9 cellular contexts compared by ENCODE assay signal in genomic region chr3:112391648-112392047, GRCh38. TPM values are rescaled to one million over a fixed set of nuclear protein-coding genes. Genes with fewer than 3 reads are reported as not detected.
DNase-seq lines count a peak whose midpoint lies in the region; ATAC-seq, FAIRE-seq and TF ChIP-seq lines count a peak whose summit lies in the region.
"Had no signal": no experiment of that assay in that cellular context is flagged by ENCODE, and none has a peak within 500 bp of the region (broad histone marks: within the 10 kb centered on the region; RNA-seq: fewer than 3 reads in every experiment).

No MANE protein-coding gene starts in this region.

- no peak overlapping the region for H2AFZ ChIP-seq in H1 (ENCODE audit: low read length)
- peak overlapping the region; percentile 77 for H2AFZ ChIP-seq in neuronal stem cell (ENCODE audit: low read length)

- H4K5ac ChIP-seq in H1 (ENCODE audit: insufficient read length, low read depth, low read length), result peak overlapping the region; percentile 3

- no peak for TF ChIP-seq CTCF in H1 (IDR thresholded peaks at IDR 0.05; ENCODE audit: control extremely low read depth in 1 of 3, insufficient read depth in 1 of 3, low read depth in 1 of 3, low read length in 3 of 3)

- H2BK20ac ChIP-seq in H1 (ENCODE audit: low read length), result peak overlapping the region; percentile 73

- H3K27me3 ChIP-seq in H1 (replicated peaks in 1 of 4; ENCODE audit: control insufficient read depth in 3 of 4, extremely low read depth in 1 of 4, insufficient read depth in 3 of 4, low read length in 3 of 4) (no peaks in the 10 kb centered on the region), neuronal stem cell (ENCODE audit: control insufficient read depth in 3 of 3, insufficient read depth in 3 of 3, low read depth in 1 of 3, low read length in 3 of 3) (no peaks in the 10 kb centered on the region)

- intact Hi-C loops in posterior vena cava (cut with DNase I), result no loop called here

- H3K9ac ChIP-seq in H1 (replicated peaks in 1 of 4; ENCODE audit: extremely low read depth in 1 of 4, low read depth in 3 of 4, low read length in 3 of 4) (no peak overlapping the region), neuronal stem cell (ENCODE audit: low read depth, low read length, poor library complexity) (no peak overlapping the region)

- no peaks in the 10 kb centered on the region for H3K79me2 ChIP-seq in H1 (ENCODE audit: control insufficient read depth in 1 of 2, insufficient read depth in 2 of 2, low read length in 2 of 2)

- H3K36me3 ChIP-seq in H1 (ENCODE audit: control insufficient read depth in 2 of 4, insufficient read depth in 4 of 4, low read length in 3 of 4) (peaks cover 0 to 3% (median 0%) of the 10 kb centered on the region in 4 experiments; a peak in 2 of 8 replicates), neuronal stem cell (replicated peaks in 1 of 2; ENCODE audit: control insufficient read depth in 2 of 2, insufficient read depth in 2 of 2, low read length in 2 of 2) (no peaks in the 10 kb centered on the region)

- H3K4me3 Mint-ChIP-seq in IgD-negative memory B cell, result peak overlapping the region in 1 of 4 donors; percentile 20

- H3K4me3 ChIP-seq in H1 (ENCODE audit: extremely low read depth in 1 of 4, insufficient read depth in 2 of 4, low read depth in 3 of 4, low read length in 4 of 4) (no peak overlapping the region; a peak in 1 of 8 replicates), neuronal stem cell (ENCODE audit: low read length in 2 of 2) (no peak overlapping the region)

- no peaks in the 10 kb centered on the region for H3K23me2 ChIP-seq in H1 (ENCODE audit: low read depth, low read length)

- H2AK5ac ChIP-seq in H1 (ENCODE audit: low read depth, low read length) (no peak overlapping the region), neuronal stem cell (ENCODE audit: low read depth, low read length) (no peak overlapping the region)

- H3K4me2 ChIP-seq in H1 (ENCODE audit: insufficient read depth in 1 of 2, low read depth in 2 of 2, low read length in 2 of 2) (peak overlapping the region; percentile 14 to 54; a peak in 3 of 4 replicates), neuronal stem cell (ENCODE audit: insufficient read depth, low read length, poor library complexity, severe bottlenecking) (no peak overlapping the region)

- no peak for ATAC-seq in HG03045 (IDR thresholded peaks at IDR 0.05; ENCODE audit: unreplicated experiment)

- 0 out of 2 replicates have a peak overlapping the region, but pooled peaks have one; percentile 13 for H2BK12ac ChIP-seq in H1 (ENCODE audit: low read depth, low read length)
- H2BK12ac ChIP-seq in neuronal stem cell (ENCODE audit: low read length), result no peak overlapping the region

- no peak overlapping the region for H3K56ac ChIP-seq in H1 (replicated peaks; ENCODE audit: insufficient read length, low read depth, low read length)

- DNase-seq in CD1c-positive myeloid dendritic cell (ENCODE audit: extremely low spot score) (peak; percentile 42), H1 (ENCODE audit: low read depth in 1 of 2, low spot score in 2 of 2) (no peak), neuronal stem cell (ENCODE audit: low spot score) (no peak), GM19238 (ENCODE audit: insufficient read length, low spot score) (no peak), posterior vena cava (ENCODE audit: low spot score) (no peak), SKM-1 (lab: John Stamatoyannopoulos, UW; ENCODE audit: unreplicated experiment) (no peak)
- DNase-seq: DMS79 treated with DMSO at 0.1 percent for 48 hours had no signal

- no peak overlapping the region for H3K23ac ChIP-seq in H1 (ENCODE audit: insufficient read length)
- no peak overlapping the region for H3K23ac ChIP-seq in neuronal stem cell (ENCODE audit: low read depth, low read length, poor library complexity)

- H2BK120ac ChIP-seq in H1 (replicated peaks; ENCODE audit: low read depth, low read length) (peak overlapping the region; percentile 60), neuronal stem cell (ENCODE audit: low read depth, low read length) (no peak overlapping the region)

- H2BK5ac ChIP-seq in H1 (ENCODE audit: low read depth, low read length), result peak overlapping the region; percentile 60
- H2BK5ac ChIP-seq in neuronal stem cell (ENCODE audit: low read length), result no peak overlapping the region

- H3K18ac ChIP-seq in H1 (ENCODE audit: extremely low read depth, low read length), result peak overlapping the region; percentile 10
- peak overlapping the region; percentile 63 for H3K18ac ChIP-seq in neuronal stem cell (ENCODE audit: low read length)

- CTCF ChIA-PET in H1 (lab: Charles Lee; ENCODE audit: partially characterized antibody), result interaction anchor here (1.1 to 1.4 kb wide), 4 partner anchors 10 to 98 kb away, joined by 3 to 5 read pairs (median 3); partner anchors contain the start of gene SLC9C1

- no peak overlapping the region for H2BK15ac ChIP-seq in H1 (ENCODE audit: low read length)
- H2BK15ac ChIP-seq in neuronal stem cell (ENCODE audit: low read length), result no peak overlapping the region

- no peak for TF ChIP-seq EP300 in H1 (IDR thresholded peaks at IDR 0.05; ENCODE audit: borderline replicate concordance in 1 of 2, low read depth in 2 of 2, low read length in 2 of 2)

- H3K9me3 ChIP-seq in H1 (ENCODE audit: insufficient read depth in 2 of 2, low read depth in 1 of 2, low read length in 1 of 2) (peaks cover 6 to 11% of the 10 kb centered on the region in 2 experiments; a peak in 3 of 4 replicates), neuronal stem cell (replicated peaks in 1 of 2; ENCODE audit: control insufficient read depth in 2 of 2, insufficient read depth in 1 of 2, low read depth in 1 of 2, low read length in 2 of 2) (peaks cover 2 to 11% of the 10 kb centered on the region in 2 donors)

- POLR2A ChIA-PET in H1 (lab: Charles Lee; ENCODE audit: partially characterized antibody), result interaction anchor here (0.9 to 2.9 kb wide), 6 partner anchors 9 to 58 kb away, joined by 3 to 17 read pairs (median 6); partner anchors contain the start of gene CD200

- H3K27ac ChIP-seq in H1 (ENCODE audit: low read depth, low read length), result peak overlapping the region; percentile 63; the same call in 1 of the 2 replicates
- H3K27ac ChIP-seq in neuronal stem cell (replicated peaks; ENCODE audit: low read length), result peak overlapping the region; percentile 25

- H3K4me1 Mint-ChIP-seq in IgD-negative memory B cell, result peaks cover 12 to 25% (median 20%) of the 10 kb centered on the region in 3 donors

- WGBS in H1 (ENCODE audit: extremely low coverage in 1 of 2, insufficient coverage in 1 of 2, insufficient read length in 1 of 2, insufficient replicate concordance in 2 of 2, low coverage in 1 of 2, low lambda C conversion rate in 2 of 2, missing lambda C conversion rate in 1 of 2), 2 experiments, result 94% methylated on average over 3 of the region's 3 CpGs; no CpG with 5 or more reads in 1 of the 2 experiments
- no CpG with 5 or more reads among the region's 3 CpGs for WGBS in neuronal stem cell (ENCODE audit: extremely low coverage in 2 of 2, insufficient read length in 2 of 2, insufficient replicate concordance in 1 of 2), 2 donors

- no peaks in the 10 kb centered on the region for H3K36me3 Mint-ChIP-seq in IgD-negative memory B cell

- H4K91ac ChIP-seq in H1 (replicated peaks; ENCODE audit: insufficient read length, low read length), result peak overlapping the region; percentile 27
- no peak overlapping the region for H4K91ac ChIP-seq in neuronal stem cell (ENCODE audit: low read depth, low read length, poor library complexity)

- no peak for TF ChIP-seq POLR2A in H1 (IDR thresholded peaks at IDR 0.05; ENCODE audit: control extremely low read depth in 1 of 2, low read depth in 2 of 2, low read length in 2 of 2)

- FAIRE-seq in H1 (lab: Jason Lieb, UNC), result peak; percentile 24

- TF ChIP-seq RAD21 in H1 (IDR thresholded peaks at IDR 0.05 in 1 of 2, conservative IDR thresholded peaks at IDR 0.05 in 1 of 2; ENCODE audit: low read depth in 2 of 2, low read length in 2 of 2), result no peak

- peak overlapping the region in 2 of 3 donors; percentile 10 to 78 for H3K27ac Mint-ChIP-seq in IgD-negative memory B cell

- H3K79me1 ChIP-seq in H1 (ENCODE audit: low read depth, low read length) (no peaks in the 10 kb centered on the region), neuronal stem cell (ENCODE audit: low read depth, low read length) (no peaks in the 10 kb centered on the region)

- H4K8ac ChIP-seq in H1 (ENCODE audit: extremely low read depth, insufficient read depth, low read length), result no peak overlapping the region
- no peak overlapping the region for H4K8ac ChIP-seq in neuronal stem cell (ENCODE audit: low read depth, low read length)

- no peak overlapping the region for H3K14ac ChIP-seq in H1 (ENCODE audit: insufficient read length)
- H3K14ac ChIP-seq in neuronal stem cell (ENCODE audit: low read length), result no peak overlapping the region

- H3K4ac ChIP-seq in H1 (replicated peaks; ENCODE audit: insufficient read length, low read depth, low read length) (peak overlapping the region; percentile 41), neuronal stem cell (ENCODE audit: low read length) (no peak overlapping the region)

- H3K27me3 Mint-ChIP-seq in IgD-negative memory B cell, result no peaks in the 10 kb centered on the region

- peaks cover 4 to 13% (median 6%) of the 10 kb centered on the region in 4 experiments; a peak in 4 of 7 replicates for H3K4me1 ChIP-seq in H1 (replicated peaks in 1 of 4; ENCODE audit: control insufficient read depth in 3 of 4, insufficient read depth in 4 of 4, low read length in 3 of 4)
- H3K4me1 ChIP-seq in neuronal stem cell (ENCODE audit: control insufficient read depth in 2 of 2, insufficient read depth in 1 of 2, low read depth in 1 of 2, low read length in 2 of 2), result peaks cover 7 to 12% of the 10 kb centered on the region in 2 donors

- H4K20me1 ChIP-seq in H1 (replicated peaks in 1 of 2; ENCODE audit: control insufficient read depth in 1 of 2, insufficient read depth in 2 of 2, low read length in 2 of 2), result no peaks in the 10 kb centered on the region

- H3K9me3 Mint-ChIP-seq in IgD-negative memory B cell, result peaks cover 2 to 10% (median 3%) of the 10 kb centered on the region in 3 donors

TF ChIP-seq in H1, 55 proteins besides CTCF, POLR2A, EP300 and RAD21:
- TF ChIP-seq TEAD4 (IDR thresholded peaks at IDR 0.05; ENCODE audit: low read depth, low read length) (no peak), CBX8 (IDR thresholded peaks at IDR 0.05; ENCODE audit: borderline replicate concordance, low read depth, low read length) (no peak), CBX5 (IDR thresholded peaks at IDR 0.05; ENCODE audit: low read depth, low read length) (no peak)

RNA-seq across cellular contexts. Expression of gene CD200, which starts 58.7 kb away (rescaled TPM):
- polyA plus RNA-seq in IgD-negative memory B cell (40.9 TPM), H1 (2011; rRNA removed) (25.0 and 45.8 TPM in 2 replicates)
- total RNA-seq in H1 (2021; fragmentation: NEBNext Ultra II Directional; extraction: Animal tissue kit (Norgen Biotek cat#: 25700)), result 50.2 and 51.9 TPM in 2 replicates
- 39.3 TPM for polyA plus RNA-seq in H1 (2011; cell fraction: cytosol; rRNA removed)
- polyA plus RNA-seq in H1 (2011; cell fraction: nucleus; rRNA removed), result 24.9 TPM
- 46.2 to 51.4 TPM (median 49.5 TPM) in 4 replicates for polyA plus RNA-seq in H1 (2012, experiment 1 of 2)
- 7.0 TPM for polyA plus RNA-seq in H1 (2012, experiment 2 of 2)
- polyA plus RNA-seq in H1 (2013, experiment 1 of 2), result 104 TPM
- polyA plus RNA-seq in H1 (2013, experiment 2 of 2), result 109 TPM
- polyA minus RNA-seq in H1 (2011; rRNA and poly(A)+ RNA removed), result 41.9 and 57.4 TPM in 2 replicates
- polyA minus RNA-seq in H1 (2011; cell fraction: cytosol; rRNA and poly(A)+ RNA removed), result 19.0 TPM
- 38.7 TPM for polyA minus RNA-seq in H1 (2011; cell fraction: nucleus; rRNA and poly(A)+ RNA removed)
- 82.5 TPM for polyA plus RNA-seq in neuronal stem cell (2013, experiment 1 of 2)
- 81.2 TPM for polyA plus RNA-seq in neuronal stem cell (2013, experiment 2 of 2)
- total RNA-seq in posterior vena cava, result 10 to 100 TPM in 1 of 2 donors, 1 to 10 TPM in 1; 7.7 to 17.7 TPM
